Comparison of ENCODE assay signal across 35 cellular contexts in genomic region chrX:38382663-38383062, GRCh38. TPM values are rescaled to one million over a fixed set of nuclear protein-coding genes. Genes with fewer than 3 reads are reported as not detected.
"Had no signal": no experiment of that assay in that cellular context is flagged by ENCODE, and none has a peak within 500 bp of the region (broad histone marks: within the 10 kb centered on the region; RNA-seq: fewer than 3 reads in every experiment).

No MANE protein-coding gene starts in this region.

- H3K9ac ChIP-seq: SK-N-SH had no signal

- DNase-seq: activated CD4-positive, alpha-beta T cell treated with anti-CD3 and anti-CD28 coated beads, Interleukin-2, amount 10 ng/mL, durations not matched to agents 24 days and 14 days; activated CD4-positive, alpha-beta T cell treated with anti-CD3 and anti-CD28 coated beads, Interleukin-2, amount 50 U/mL, for 4 hours; activated CD8-positive, alpha-beta T cell treated with anti-CD3 and anti-CD28 coated beads for 36 hours; activated effector memory CD4-positive, alpha-beta T cell treated with anti-CD3 and anti-CD28 coated beads, Interleukin-2, amount 50 U/mL, for 16 hours; activated naive CD4-positive, alpha-beta T cell; activated naive CD8-positive, alpha-beta T cell treated with anti-CD3 and anti-CD28 coated beads, Interleukin-2, amount 10 ng/mL, durations not matched to agents 7 days and 5 days; activated T-cell treated with anti-CD3 and anti-CD28 coated beads, Interleukin-2, amount 50 U/mL, for 1 hour; activated T-cell treated with anti-CD3 and anti-CD28 coated beads, Interleukin-2, amount 50 U/mL, for 72 hours; amygdala; body of pancreas; Karpas-422; NCI-H1105; NCI-H1417 treated with DMSO at 0.1 percent for 48 hours; NCI-H187 treated with DMSO at 0.1 percent for 48 hours; NCI-H2081; NCI-H2171 treated with DMSO at 0.1 percent for 48 hours; NCI-H2227 treated with DMSO at 0.1 percent for 48 hours; NCI-H524 treated with DMSO at 0.1 percent for 48 hours; PC-3; Peyer's patch; RPMI8226; SHP77 treated with DMSO at 0.1 percent for 48 hours; SK-N-SH had no signal

- H3K27me3 Mint-ChIP-seq: activated CD4-positive, alpha-beta T cell treated with anti-CD3 and anti-CD28 coated beads, Interleukin-2, amount 10 ng/mL, durations not matched to agents 24 days and 14 days; activated CD8-positive, alpha-beta T cell treated with anti-CD3 and anti-CD28 coated beads for 36 hours; activated naive CD8-positive, alpha-beta T cell treated with anti-CD3 and anti-CD28 coated beads, Interleukin-2, amount 10 ng/mL, durations not matched to agents 7 days and 5 days had no signal

- FAIRE-seq: TTC549 had no signal

- ATAC-seq: activated CD8-positive, alpha-beta T cell treated with anti-CD3 and anti-CD28 coated beads for 36 hours; activated T-cell treated with anti-CD3 and anti-CD28 coated beads, Interleukin-2, amount 50 U/mL, for 72 hours; activated T-helper 17 cell treated with anti-CD3 and anti-CD28 coated beads, Interleukin-2, amount 50 U/mL, for 72 hours; body of pancreas; PC-3 had no signal

- H3K27ac ChIP-seq: ascending aorta, body of pancreas, breast epithelium, Peyer's patch, SJSA1 had no signal

- H3K4me2 ChIP-seq: SK-N-SH had no signal

- H3K9me3 ChIP-seq: ascending aorta, body of pancreas, breast epithelium, Peyer's patch, SJSA1, SK-N-SH had no signal

- H3K27ac Mint-ChIP-seq: activated CD4-positive, alpha-beta T cell treated with anti-CD3 and anti-CD28 coated beads, Interleukin-2, amount 10 ng/mL, durations not matched to agents 24 days and 14 days; activated CD8-positive, alpha-beta T cell treated with anti-CD3 and anti-CD28 coated beads for 36 hours; activated naive CD4-positive, alpha-beta T cell treated with anti-CD3 and anti-CD28 coated beads, Interleukin-2, amount 50 U/mL, for 24 hours; activated naive CD8-positive, alpha-beta T cell treated with anti-CD3 and anti-CD28 coated beads, Interleukin-2, amount 10 ng/mL, durations not matched to agents 7 days and 5 days; activated T-cell treated with anti-CD3 and anti-CD28 coated beads, Interleukin-2, amount 50 U/mL, for 72 hours; activated T-helper 17 cell treated with anti-CD3 and anti-CD28 coated beads, Interleukin-2, amount 50 U/mL, for 72 hours; T-helper 1 cell treated with Interleukin-12 subunit alpha and Interleukin-12 subunit beta and Interleukin-4 antibody, amounts not matched to agents 30 μg/mL and 1 μg/mL, for 36 hours; T-helper 2 cell treated with Interferon-gamma antibody and Interleukin-4, amounts not matched to agents 5 μg/mL and 100 μg/mL, for 36 hours had no signal

- H3K36me3 ChIP-seq: ascending aorta, breast epithelium, Peyer's patch, SJSA1 had no signal

- H3K4me3 Mint-ChIP-seq: activated CD4-positive, alpha-beta T cell treated with anti-CD3 and anti-CD28 coated beads, Interleukin-2, amount 10 ng/mL, durations not matched to agents 24 days and 14 days; activated CD8-positive, alpha-beta T cell treated with anti-CD3 and anti-CD28 coated beads for 36 hours; activated naive CD4-positive, alpha-beta T cell treated with anti-CD3 and anti-CD28 coated beads, Interleukin-2, amount 50 U/mL, for 24 hours; activated naive CD8-positive, alpha-beta T cell treated with anti-CD3 and anti-CD28 coated beads, Interleukin-2, amount 10 ng/mL, durations not matched to agents 7 days and 5 days; activated T-cell treated with anti-CD3 and anti-CD28 coated beads, Interleukin-2, amount 50 U/mL, for 72 hours; activated T-helper 17 cell treated with anti-CD3 and anti-CD28 coated beads, Interleukin-2, amount 50 U/mL, for 72 hours; T-helper 1 cell treated with Interleukin-12 subunit alpha and Interleukin-12 subunit beta and Interleukin-4 antibody, amounts not matched to agents 30 μg/mL and 1 μg/mL, for 36 hours; T-helper 2 cell treated with Interferon-gamma antibody and Interleukin-4, amounts not matched to agents 5 μg/mL and 100 μg/mL, for 36 hours had no signal

- H3K36me3 Mint-ChIP-seq: activated naive CD4-positive, alpha-beta T cell treated with anti-CD3 and anti-CD28 coated beads, Interleukin-2, amount 50 U/mL, for 24 hours; activated naive CD8-positive, alpha-beta T cell treated with anti-CD3 and anti-CD28 coated beads, Interleukin-2, amount 10 ng/mL, durations not matched to agents 7 days and 5 days had no signal

- H3K4me1 ChIP-seq: ascending aorta, body of pancreas, breast epithelium, Peyer's patch, SJSA1 had no signal

- H3K4me1 Mint-ChIP-seq: activated CD4-positive, alpha-beta T cell treated with anti-CD3 and anti-CD28 coated beads, Interleukin-2, amount 10 ng/mL, durations not matched to agents 24 days and 14 days; activated naive CD4-positive, alpha-beta T cell treated with anti-CD3 and anti-CD28 coated beads, Interleukin-2, amount 50 U/mL, for 24 hours; activated naive CD8-positive, alpha-beta T cell treated with anti-CD3 and anti-CD28 coated beads, Interleukin-2, amount 10 ng/mL, durations not matched to agents 7 days and 5 days; activated T-helper 17 cell treated with anti-CD3 and anti-CD28 coated beads, Interleukin-2, amount 50 U/mL, for 72 hours had no signal

- H3K4me3 ChIP-seq: ascending aorta, body of pancreas, breast epithelium, Peyer's patch, SJSA1 had no signal

- H3K9me3 Mint-ChIP-seq: activated CD4-positive, alpha-beta T cell treated with anti-CD3 and anti-CD28 coated beads, Interleukin-2, amount 10 ng/mL, durations not matched to agents 24 days and 14 days; activated CD8-positive, alpha-beta T cell treated with anti-CD3 and anti-CD28 coated beads for 36 hours; activated naive CD4-positive, alpha-beta T cell treated with anti-CD3 and anti-CD28 coated beads, Interleukin-2, amount 50 U/mL, for 24 hours; activated naive CD8-positive, alpha-beta T cell treated with anti-CD3 and anti-CD28 coated beads, Interleukin-2, amount 10 ng/mL, durations not matched to agents 7 days and 5 days; activated T-cell treated with anti-CD3 and anti-CD28 coated beads, Interleukin-2, amount 50 U/mL, for 72 hours; activated T-helper 17 cell treated with anti-CD3 and anti-CD28 coated beads, Interleukin-2, amount 50 U/mL, for 72 hours; T-helper 1 cell treated with Interleukin-12 subunit alpha and Interleukin-12 subunit beta and Interleukin-4 antibody, amounts not matched to agents 30 μg/mL and 1 μg/mL, for 36 hours; T-helper 2 cell treated with Interferon-gamma antibody and Interleukin-4, amounts not matched to agents 5 μg/mL and 100 μg/mL, for 36 hours had no signal

- H3K27me3 ChIP-seq: ascending aorta, body of pancreas, Peyer's patch, SJSA1 had no signal

RNA-seq across cellular contexts. Expression of gene OTC, which starts 30.3 kb away (rescaled TPM):
- total RNA-seq: activated CD4-positive, alpha-beta T cell treated with anti-CD3 and anti-CD28 coated beads, Interleukin-2, amount 10 ng/mL, durations not matched to agents 24 days and 14 days; activated CD8-positive, alpha-beta memory T cell treated with anti-CD3 and anti-CD28 coated beads for 36 hours; activated naive CD8-positive, alpha-beta T cell treated with anti-CD3 and anti-CD28 coated beads, Interleukin-2, amount 10 ng/mL, durations not matched to agents 7 days and 5 days; activated T-cell treated with anti-CD3 and anti-CD28 coated beads, Interleukin-2, amount 50 U/mL, for 72 hours; cardiac septum; MCF 10A; NCI-H460; PC-3; SJSA1 had no signal
- polyA plus RNA-seq: SK-N-SH had no signal
